Comparison of ENCODE assay signal across 9 cellular contexts in genomic region chr12:10364839-10365681, GRCh38. TPM values are rescaled to one million over a fixed set of nuclear protein-coding genes. Genes with fewer than 3 reads are reported as not detected.
DNase-seq lines count a peak whose midpoint lies in the region; ATAC-seq and TF ChIP-seq lines count a peak whose summit lies in the region.
"Had no signal": no experiment of that assay in that cellular context is flagged by ENCODE, and none has a peak within 500 bp of the region (broad histone marks: within the 10 kb centered on the region; RNA-seq: fewer than 3 reads in every experiment).

No MANE protein-coding gene starts in this region.

- H3K9me3 Mint-ChIP-seq in CD8-positive, alpha-beta memory T cell: peaks cover 0 to 3% (median 0%) of the 10 kb centered on the region in 5 donors

- no peaks in the 10 kb centered on the region for H3K36me3 ChIP-seq in CD8-positive, alpha-beta memory T cell (ENCODE audit: insufficient read depth, low read length)
- H3K36me3 ChIP-seq in muscle layer of duodenum (ENCODE audit: control insufficient read depth in 1 of 2, insufficient read depth in 2 of 2, low read length in 2 of 2) (no peaks in the 10 kb centered on the region), tibial artery (no peaks in the 10 kb centered on the region)

- POLR2A ChIA-PET in CD8-positive, alpha-beta memory T cell (lab: Charles Lee): interaction anchor here (0.6 to 2.2 kb wide), 14 partner anchors 9 to 753 kb away, joined by 3 to 9 read pairs (median 4); partner anchors contain the start of gene KLRC4

- no peaks in the 10 kb centered on the region for H3K9me3 ChIP-seq in CD8-positive, alpha-beta memory T cell (ENCODE audit: low read length)
- H3K9me3 ChIP-seq in muscle layer of duodenum (ENCODE audit: control insufficient read depth in 1 of 2, low read length in 2 of 2): no peaks in the 10 kb centered on the region
- H3K9me3 ChIP-seq in tibial artery: no peaks in the 10 kb centered on the region

- peaks cover 21 to 25% (median 23%) of the 10 kb centered on the region in 3 donors for H3K36me3 Mint-ChIP-seq in CD8-positive, alpha-beta memory T cell

- peak; percentile 25 for ATAC-seq in GM19467 (IDR thresholded peaks at IDR 0.05; ENCODE audit: unreplicated experiment)
- peak; percentile 43 for ATAC-seq in HG03565 (IDR thresholded peaks at IDR 0.05; ENCODE audit: unreplicated experiment)

- H3K27ac ChIP-seq in CD8-positive, alpha-beta memory T cell (ENCODE audit: low read depth, low read length): peak overlapping the region; percentile 80
- H3K27ac ChIP-seq in muscle layer of duodenum (ENCODE audit: low read length) (peak overlapping the region; percentile 95), tibial artery (peak overlapping the region; percentile 83 to 91)

- no peaks in the 10 kb centered on the region for H3K27me3 Mint-ChIP-seq in CD8-positive, alpha-beta memory T cell

- peaks cover 24 to 35% (median 25%) of the 10 kb centered on the region in 3 donors for H3K4me1 Mint-ChIP-seq in CD8-positive, alpha-beta memory T cell

- intact Hi-C loops in tibial artery (cut with DNase I; ENCODE audit: low total_unique reads): loop anchor here (10.0 kb wide), 1 partner anchor 150 kb away; the partner anchor contains the start of gene GABARAPL1

- peak; percentile 40 to 83 (median 76) for DNase-seq in CD8-positive, alpha-beta memory T cell
- DNase-seq in NOMO-1 treated with dmso at 0.1 percent for 144 hours (lab: John Stamatoyannopoulos, UW; ENCODE audit: unreplicated experiment) (peak; percentile 48), activated T-cell treated with anti-CD3 and anti-CD28 coated beads for 48 hours (ENCODE audit: low read depth) (peak; percentile 33), fibroblast of gingiva (ENCODE audit: low read depth) (peak; percentile 75), tibial artery (peak; percentile 49 to 74)

- H3K27ac Mint-ChIP-seq in CD8-positive, alpha-beta memory T cell: no peak overlapping the region
- H3K27ac Mint-ChIP-seq: T-helper 1 cell treated with Interleukin-12 subunit alpha and Interleukin-12 subunit beta and Interleukin-4 antibody, amounts not matched to agents 30 μg/mL and 1 μg/mL, for 36 hours had no signal

- no peak overlapping the region for H3K4me3 Mint-ChIP-seq in CD8-positive, alpha-beta memory T cell
- H3K4me3 Mint-ChIP-seq: T-helper 1 cell treated with Interleukin-12 subunit alpha and Interleukin-12 subunit beta and Interleukin-4 antibody, amounts not matched to agents 30 μg/mL and 1 μg/mL, for 36 hours had no signal

- no peaks in the 10 kb centered on the region for H3K27me3 ChIP-seq in CD8-positive, alpha-beta memory T cell (ENCODE audit: insufficient read depth, low read length, poor library complexity, severe bottlenecking)
- H3K27me3 ChIP-seq in muscle layer of duodenum (ENCODE audit: low read depth, low read length): no peaks in the 10 kb centered on the region
- no peaks in the 10 kb centered on the region for H3K27me3 ChIP-seq in tibial artery

- CTCF ChIA-PET in CD8-positive, alpha-beta memory T cell (lab: Charles Lee): interaction anchor here (0.7 to 3.9 kb wide), 18 partner anchors 9 to 212 kb away, joined by 3 to 24 read pairs (median 4); no protein-coding TSS in a partner anchor

- peaks cover 59% of the 10 kb centered on the region for H3K4me1 ChIP-seq in CD8-positive, alpha-beta memory T cell (ENCODE audit: insufficient read depth, low read length)
- H3K4me1 ChIP-seq in muscle layer of duodenum (ENCODE audit: control insufficient read depth in 1 of 2, insufficient read depth in 2 of 2, low read length in 2 of 2) (peaks cover 14 to 20% of the 10 kb centered on the region in 2 donors), tibial artery (peaks cover 0 to 40% (median 24%) of the 10 kb centered on the region in 4 donors)

- H3K4me3 ChIP-seq in CD8-positive, alpha-beta memory T cell (ENCODE audit: low read length): peak overlapping the region; percentile 97
- H3K4me3 ChIP-seq in muscle layer of duodenum (ENCODE audit: low read depth in 1 of 2, low read length in 2 of 2) (peak overlapping the region; percentile 65 to 83), tibial artery (peak overlapping the region; percentile 64 to 70)

- TF ChIP-seq CTCF in tibial artery (IDR thresholded peaks at IDR 0.05): no peak

RNA-seq across cellular contexts. Expression of gene KLRK1, which starts 24.8 kb away (rescaled TPM):
- 100 to 1,000 TPM; 145 to 161 TPM for total RNA-seq in CD8-positive, alpha-beta memory T cell
- 562 TPM for polyA plus RNA-seq in CD8-positive, alpha-beta memory T cell

RNA-seq across cellular contexts. Expression of gene KLRC4, which starts 44.5 kb away (rescaled TPM):
- 10 to 100 TPM; 10.7 to 16.2 TPM for total RNA-seq in CD8-positive, alpha-beta memory T cell
- polyA plus RNA-seq in CD8-positive, alpha-beta memory T cell: 3.4 TPM

RNA-seq across cellular contexts. Expression of gene KLRC3, which starts 55.3 kb away (rescaled TPM):
- 1 to 10 TPM; 3.0 to 3.2 TPM for total RNA-seq in CD8-positive, alpha-beta memory T cell
- polyA plus RNA-seq in CD8-positive, alpha-beta memory T cell: 7.1 TPM

RNA-seq across cellular contexts. Expression of gene KLRD1, which starts 57.4 kb away (rescaled TPM):
- total RNA-seq in CD8-positive, alpha-beta memory T cell: 10 to 100 TPM; 65.4 to 70.1 TPM
- polyA plus RNA-seq in CD8-positive, alpha-beta memory T cell: 177 TPM

Comparison
In these comparisons a context has a peak if more than half of its experiments do, and no peak if none do; other contexts are left out.
1. Peak in every context shown above with its lines: DNase-seq, ATAC-seq, H3K4me3 ChIP-seq and H3K27ac ChIP-seq.